10 cellular contexts compared by ENCODE assay signal in the genomic region with DNA sequence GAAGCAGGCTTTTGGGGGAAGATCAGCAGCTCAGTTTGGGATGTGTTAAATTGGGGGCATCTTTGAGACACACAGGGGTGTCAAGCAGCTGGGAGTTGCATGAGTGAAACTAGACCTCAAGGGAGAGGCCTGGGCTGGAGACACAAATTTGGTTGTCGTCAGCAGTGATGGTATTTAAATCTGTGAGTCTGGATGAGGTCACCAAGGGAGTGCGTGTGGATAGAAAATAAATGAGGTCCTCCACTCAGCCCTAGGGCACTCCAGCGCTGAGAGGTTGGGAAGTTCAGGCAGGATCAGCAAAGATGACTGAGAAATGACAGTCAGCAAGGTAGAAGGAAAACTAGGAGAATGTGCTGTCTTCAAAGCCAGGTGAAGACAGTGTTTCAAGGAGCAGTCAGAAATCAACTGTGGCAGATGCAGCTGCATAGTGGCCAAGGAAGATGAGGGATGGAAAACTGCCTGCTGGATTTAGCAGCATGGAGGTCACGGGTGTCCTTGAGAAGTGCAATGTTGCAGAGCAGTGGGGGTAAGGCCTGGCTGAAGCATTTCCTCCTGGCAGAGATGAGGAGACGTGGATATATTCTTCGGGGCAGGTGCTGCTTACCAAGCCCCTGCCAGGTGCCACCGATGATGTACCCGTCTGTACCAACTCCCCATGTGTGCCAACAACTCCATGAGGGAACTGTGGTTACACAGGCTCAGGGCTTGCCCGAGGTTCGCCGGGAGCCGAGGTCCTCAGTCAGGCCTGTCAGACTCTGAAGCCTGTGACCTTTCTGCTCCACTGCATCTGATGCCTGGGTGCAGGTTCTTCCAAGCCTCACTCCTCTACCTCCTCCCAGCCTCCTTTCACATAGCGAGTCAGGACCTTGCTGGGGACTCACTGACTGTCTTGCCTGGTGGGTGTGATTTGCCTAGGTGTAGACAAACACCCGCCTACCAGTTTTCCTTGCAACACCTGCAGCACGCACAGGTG. TPM values are rescaled to one million over a fixed set of nuclear protein-coding genes. Genes with fewer than 3 reads are reported as not detected.
DNase-seq lines count a peak whose midpoint lies in the region; ATAC-seq and TF ChIP-seq lines count a peak whose summit lies in the region.
"Had no signal": no experiment of that assay in that cellular context is flagged by ENCODE, and none has a peak within 500 bp of the region (broad histone marks: within the 10 kb centered on the region; RNA-seq: fewer than 3 reads in every experiment).

No MANE protein-coding gene starts in this region.

- peaks cover 37% of the 10 kb centered on the region for H3K4me1 Mint-ChIP-seq in activated T-helper 1 cell treated with anti-CD3 and anti-CD28 coated beads, Interleukin-12 subunit alpha, Interleukin-12 subunit beta, Interleukin-2, Interleukin-4 antibody, amounts not matched to agents 30 ng/mL and 10 ng/mL and 1 ng/mL, durations not matched to agents 14 hours and 24 hours and 36 hours (ENCODE audit: low read depth)

- H3K4me3 ChIP-seq in IMR-90 (ENCODE audit: insufficient read depth, low read depth, low read length) = no peak overlapping the region
- no peak overlapping the region for H3K4me3 ChIP-seq in fibroblast of the aortic adventitia (ENCODE audit: low read depth, low read length)
- no peak overlapping the region for H3K4me3 ChIP-seq in skeletal muscle satellite cell (ENCODE audit: low read length)

- no peak overlapping the region for H3K4ac ChIP-seq in IMR-90 (ENCODE audit: low read depth, low read length)

- dilution Hi-C loops in IMR-90 (cut with HindIII; ENCODE audit: low sequenced_read_pairs, unreplicated experiment) = no loop called here

- no peak overlapping the region for H3K18ac ChIP-seq in IMR-90 (ENCODE audit: low read depth, low read length)

- H3K4me1 ChIP-seq in IMR-90 (ENCODE audit: control insufficient read depth, insufficient read depth, low read length) (peaks cover 3% of the 10 kb centered on the region), skeletal muscle satellite cell (ENCODE audit: control insufficient read depth, insufficient read depth, low read length) (peaks cover 29% of the 10 kb centered on the region)

- 85% methylated on average over 4 of the region's 15 CpGs; no CpG with 5 or more reads in 1 of the 2 experiments for WGBS in IMR-90 (ENCODE audit: extremely low coverage in 2 of 2, insufficient read length in 1 of 2), 2 experiments

- intact Hi-C loops in IMR-90 (cut with micrococcal nuclease) = no loop called here
- intact Hi-C loops in activated T-helper 1 cell treated with anti-CD3 and anti-CD28 coated beads, Interleukin-12 subunit alpha, Interleukin-12 subunit beta, Interleukin-2, Interleukin-4 antibody, amounts not matched to agents 30 ng/mL and 10 ng/mL and 1 ng/mL, durations not matched to agents 14 hours and 24 hours and 36 hours (cut with micrococcal nuclease) = no loop called here

- no peak overlapping the region for H3K23ac ChIP-seq in IMR-90 (ENCODE audit: low read depth, low read length)

- TF ChIP-seq POLR2A in IMR-90 (IDR thresholded peaks at IDR 0.05; ENCODE audit: low read depth, low read length) = no peak

- CTCF ChIA-PET in IMR-90 (lab: Yijun Ruan, JAX) = interaction anchor here (1.7 kb wide), 1 partner anchor 17 kb away, joined by 3 read pairs; no protein-coding TSS in a partner anchor

- in situ Hi-C loops in IMR-90 (cut with MboI; ENCODE audit: low sequenced_read_pairs) = no loop called here

- ATAC-seq in IMR-90 (ENCODE audit: low read depth) (peak; percentile 64), GM21390 (IDR thresholded peaks at IDR 0.05; ENCODE audit: unreplicated experiment) (no peak)

- no peak overlapping the region for H4K5ac ChIP-seq in IMR-90 (ENCODE audit: low read depth, low read length)

- TF ChIP-seq CTCF in IMR-90 (conservative IDR thresholded peaks at IDR 0.05; ENCODE audit: low read depth, low read length) (no peak), fibroblast of the aortic adventitia (IDR thresholded peaks at IDR 0.05; ENCODE audit: insufficient read depth, low read length) (no peak)

- BruUV-seq in IMR-90 (replicated peaks; lab: Mats Ljungman, UMichigan) = no TSS peak

- no peak overlapping the region for H4K91ac ChIP-seq in IMR-90 (ENCODE audit: insufficient read depth, low read depth, low read length)

- no peak overlapping the region for H2AK5ac ChIP-seq in IMR-90 (ENCODE audit: low read depth, low read length)

- no peak overlapping the region for H4K8ac ChIP-seq in IMR-90 (ENCODE audit: low read depth in 2 of 2, low read length in 2 of 2)

- no peak overlapping the region for H3K4me3 Mint-ChIP-seq in activated T-helper 1 cell treated with anti-CD3 and anti-CD28 coated beads, Interleukin-12 subunit alpha, Interleukin-12 subunit beta, Interleukin-2, Interleukin-4 antibody, amounts not matched to agents 30 ng/mL and 10 ng/mL and 1 ng/mL, durations not matched to agents 14 hours and 24 hours and 36 hours

- H3K9me3 Mint-ChIP-seq in activated T-helper 1 cell treated with anti-CD3 and anti-CD28 coated beads, Interleukin-12 subunit alpha, Interleukin-12 subunit beta, Interleukin-2, Interleukin-4 antibody, amounts not matched to agents 30 ng/mL and 10 ng/mL and 1 ng/mL, durations not matched to agents 14 hours and 24 hours and 36 hours = no peaks in the 10 kb centered on the region

- H3K4me2 ChIP-seq in IMR-90 (ENCODE audit: low read depth, low read length) (no peak overlapping the region), skeletal muscle satellite cell (ENCODE audit: low read length) (peak overlapping the region; percentile 15)

- peaks cover 10 to 59% of the 10 kb centered on the region in 2 experiments; a peak in 3 of 4 replicates for H3K79me1 ChIP-seq in IMR-90 (ENCODE audit: low read depth in 1 of 2, low read length in 2 of 2)

- no peaks in the 10 kb centered on the region for H3K27me3 Mint-ChIP-seq in activated T-helper 1 cell treated with anti-CD3 and anti-CD28 coated beads, Interleukin-12 subunit alpha, Interleukin-12 subunit beta, Interleukin-2, Interleukin-4 antibody, amounts not matched to agents 30 ng/mL and 10 ng/mL and 1 ng/mL, durations not matched to agents 14 hours and 24 hours and 36 hours (ENCODE audit: insufficient read depth)

- H2AFZ ChIP-seq in IMR-90 (replicated peaks; ENCODE audit: low read length, poor library complexity) = no peak overlapping the region

- peaks cover 31% of the 10 kb centered on the region for H3K36me3 Mint-ChIP-seq in activated T-helper 1 cell treated with anti-CD3 and anti-CD28 coated beads, Interleukin-12 subunit alpha, Interleukin-12 subunit beta, Interleukin-2, Interleukin-4 antibody, amounts not matched to agents 30 ng/mL and 10 ng/mL and 1 ng/mL, durations not matched to agents 14 hours and 24 hours and 36 hours (ENCODE audit: low read depth)

- H2BK120ac ChIP-seq in IMR-90 (ENCODE audit: low read depth, low read length) = no peak overlapping the region

- H3K9me1 ChIP-seq in IMR-90 (ENCODE audit: insufficient read depth, low read length) = peaks cover 13% of the 10 kb centered on the region; the same call in 1 of the 2 replicates

- H4K20me1 ChIP-seq in IMR-90 (ENCODE audit: insufficient read depth, low read length) = peaks cover 93% of the 10 kb centered on the region

- no peak overlapping the region for H3K27ac ChIP-seq in IMR-90 (ENCODE audit: insufficient read depth, low read length)

- H3K27me3 ChIP-seq in IMR-90 (ENCODE audit: control insufficient read depth, insufficient read depth, low read length) (no peaks in the 10 kb centered on the region), skeletal muscle satellite cell (ENCODE audit: control insufficient read depth, insufficient read depth, low read length) (no peaks in the 10 kb centered on the region)

- H3K36me3 ChIP-seq in IMR-90 (ENCODE audit: control insufficient read depth, insufficient read depth, low read length) (peaks cover 28% of the 10 kb centered on the region), skeletal muscle satellite cell (ENCODE audit: insufficient read depth, low read length) (peaks cover 57% of the 10 kb centered on the region)

- H2BK5ac ChIP-seq in IMR-90 (ENCODE audit: low read depth, low read length, poor library complexity, severe bottlenecking) = no peak overlapping the region

- peak; percentile 79 for DNase-seq in IMR-90
- DNase-seq in activated T-helper 1 cell treated with anti-CD3 and anti-CD28 coated beads, Interleukin-12 subunit alpha, Interleukin-12 subunit beta, Interleukin-2, Interleukin-4 antibody, amounts not matched to agents 30 ng/mL and 10 ng/mL and 1 ng/mL, durations not matched to agents 14 hours and 24 hours and 36 hours (ENCODE audit: low spot score) = no peak
- peak; percentile 56 for DNase-seq in fibroblast of the aortic adventitia (ENCODE audit: low read depth)
- no peak for DNase-seq in anterior cingulate cortex (lab: John Stamatoyannopoulos, UW)
- DNase-seq in NCI-H2081 treated with DMSO at 0.1 percent for 48 hours (lab: John Stamatoyannopoulos, UW) = no peak
- no peak for DNase-seq in DMS53 (lab: John Stamatoyannopoulos, UW)
- DNase-seq: activated CD4-positive, CD25-positive, alpha-beta regulatory T cell treated with anti-CD3 and anti-CD28 coated beads, Interleukin-2, amount 50 U/mL, for 72 hours; effector memory CD4-positive, alpha-beta T cell had no signal

- H3K56ac ChIP-seq in IMR-90 (ENCODE audit: extremely low read depth, insufficient read depth, low read length) = no peak overlapping the region

- H3K9ac ChIP-seq in IMR-90 (ENCODE audit: low read depth, low read length) (no peak overlapping the region), skeletal muscle satellite cell (ENCODE audit: low read depth, low read length) (peak overlapping the region; percentile 49)

- H2BK20ac ChIP-seq in IMR-90 (ENCODE audit: low read depth, low read length) = no peak overlapping the region

- H2AK9ac ChIP-seq in IMR-90 (replicated peaks; ENCODE audit: low read depth, low read length, poor library complexity) = no peak overlapping the region

- H2BK15ac ChIP-seq in IMR-90 (ENCODE audit: low read depth, low read length) = no peak overlapping the region

- no peak overlapping the region for H3K14ac ChIP-seq in IMR-90 (replicated peaks; ENCODE audit: low read depth, low read length)

- TF ChIP-seq RAD21 in IMR-90 (IDR thresholded peaks at IDR 0.05; ENCODE audit: low read length) = no peak

- peak overlapping the region; percentile 36 for H3K27ac Mint-ChIP-seq in activated T-helper 1 cell treated with anti-CD3 and anti-CD28 coated beads, Interleukin-12 subunit alpha, Interleukin-12 subunit beta, Interleukin-2, Interleukin-4 antibody, amounts not matched to agents 30 ng/mL and 10 ng/mL and 1 ng/mL, durations not matched to agents 14 hours and 24 hours and 36 hours

- POLR2A ChIA-PET in IMR-90 (lab: Charles Lee; ENCODE audit: unreplicated experiment) = no interaction called here

- H3K9me3 ChIP-seq in IMR-90 (ENCODE audit: control insufficient read depth, insufficient read depth, low read length) (no peaks in the 10 kb centered on the region), skeletal muscle satellite cell (replicated peaks; ENCODE audit: low read length) (no peaks in the 10 kb centered on the region)

RNA-seq across cellular contexts. Expression of gene MAP7D1, which starts 11.3 kb away (rescaled TPM):
- total RNA-seq in IMR-90 (2012; rRNA removed) (30.8 and 32.3 TPM in 2 replicates), fibroblast of the aortic adventitia (ENCODE audit: low replicate concordance) (114 and 180 TPM in 2 replicates)
- 81.9 and 83.2 TPM in 2 replicates for polyA plus RNA-seq in IMR-90 (2012; rRNA removed)
- 96.4 and 165 TPM in 2 replicates for polyA plus RNA-seq in IMR-90 (2012; cell fraction: cytosol; rRNA removed)
- polyA plus RNA-seq in IMR-90 (2012; cell fraction: nucleus; rRNA removed; ENCODE audit: low replicate concordance) = 182 and 323 TPM in 2 replicates
- total RNA-seq in activated T-helper 1 cell treated with anti-CD3 and anti-CD28 coated beads, Interleukin-12 subunit alpha, Interleukin-12 subunit beta, Interleukin-2, Interleukin-4 antibody, amounts not matched to agents 30 ng/mL and 10 ng/mL and 1 ng/mL, durations not matched to agents 14 hours and 24 hours and 36 hours = 167 and 169 TPM in 2 replicates
- 94.8 and 187 TPM in 2 replicates for total RNA-seq in skeletal muscle satellite cell (2012; rRNA removed)

RNA-seq across cellular contexts. Expression of gene TRAPPC3, which starts 17.9 kb away (rescaled TPM):
- total RNA-seq in IMR-90 (2012; rRNA removed) = 76.0 and 101 TPM in 2 replicates
- polyA plus RNA-seq in IMR-90 (2012; rRNA removed) = 63.5 and 77.8 TPM in 2 replicates
- 67.3 and 70.8 TPM in 2 replicates for polyA plus RNA-seq in IMR-90 (2012; cell fraction: cytosol; rRNA removed)
- 31.1 and 62.4 TPM in 2 replicates for polyA plus RNA-seq in IMR-90 (2012; cell fraction: nucleus; rRNA removed; ENCODE audit: low replicate concordance)
- total RNA-seq in activated T-helper 1 cell treated with anti-CD3 and anti-CD28 coated beads, Interleukin-12 subunit alpha, Interleukin-12 subunit beta, Interleukin-2, Interleukin-4 antibody, amounts not matched to agents 30 ng/mL and 10 ng/mL and 1 ng/mL, durations not matched to agents 14 hours and 24 hours and 36 hours = 74.2 and 74.4 TPM in 2 replicates
- 80.8 and 102 TPM in 2 replicates for total RNA-seq in fibroblast of the aortic adventitia (ENCODE audit: low replicate concordance)
- total RNA-seq in skeletal muscle satellite cell (2012; rRNA removed) = 78.2 and 95.8 TPM in 2 replicates

RNA-seq across cellular contexts. Expression of gene COL8A2, which starts 42.2 kb away (rescaled TPM):
- total RNA-seq in IMR-90 (2012; rRNA removed) = 0.54 and 0.56 TPM in 2 replicates
- polyA plus RNA-seq in IMR-90 (2012; rRNA removed) = 0.83 and 1.1 TPM in 2 replicates
- 0.82 and 1.6 TPM in 2 replicates for polyA plus RNA-seq in IMR-90 (2012; cell fraction: cytosol; rRNA removed)
- 0.79 and 0.88 TPM in 2 replicates for polyA plus RNA-seq in IMR-90 (2012; cell fraction: nucleus; rRNA removed; ENCODE audit: low replicate concordance)
- total RNA-seq in activated T-helper 1 cell treated with anti-CD3 and anti-CD28 coated beads, Interleukin-12 subunit alpha, Interleukin-12 subunit beta, Interleukin-2, Interleukin-4 antibody, amounts not matched to agents 30 ng/mL and 10 ng/mL and 1 ng/mL, durations not matched to agents 14 hours and 24 hours and 36 hours = 0.08 TPM in 1 of 2 replicates, not detected in the other
- 11.0 and 20.9 TPM in 2 replicates for total RNA-seq in fibroblast of the aortic adventitia (ENCODE audit: low replicate concordance)
- 1.0 and 1.3 TPM in 2 replicates for total RNA-seq in skeletal muscle satellite cell (2012; rRNA removed)

RNA-seq across cellular contexts. Expression of gene THRAP3, which starts 57.0 kb away (rescaled TPM):
- total RNA-seq in IMR-90 (2012; rRNA removed) = 66.5 and 73.9 TPM in 2 replicates
- 48.9 and 60.6 TPM in 2 replicates for polyA plus RNA-seq in IMR-90 (2012; rRNA removed)
- polyA plus RNA-seq in IMR-90 (2012; cell fraction: cytosol; rRNA removed) = 13.2 and 15.1 TPM in 2 replicates
- polyA plus RNA-seq in IMR-90 (2012; cell fraction: nucleus; rRNA removed; ENCODE audit: low replicate concordance) = 11.6 and 41.9 TPM in 2 replicates
- 147 and 154 TPM in 2 replicates for total RNA-seq in activated T-helper 1 cell treated with anti-CD3 and anti-CD28 coated beads, Interleukin-12 subunit alpha, Interleukin-12 subunit beta, Interleukin-2, Interleukin-4 antibody, amounts not matched to agents 30 ng/mL and 10 ng/mL and 1 ng/mL, durations not matched to agents 14 hours and 24 hours and 36 hours
- total RNA-seq in fibroblast of the aortic adventitia (ENCODE audit: low replicate concordance) = 47.8 and 130 TPM in 2 replicates
- 89.2 and 104 TPM in 2 replicates for total RNA-seq in skeletal muscle satellite cell (2012; rRNA removed)

Comparison
In these comparisons a context has a peak if more than half of its experiments do, and no peak if none do; other contexts are left out.
1. DNase-seq: peak in IMR-90 (single experiment) and fibroblast of the aortic adventitia (single experiment); none in activated T-helper 1 cell treated with anti-CD3 and anti-CD28 coated beads, Interleukin-12 subunit alpha, Interleukin-12 subunit beta, Interleukin-2, Interleukin-4 antibody, amounts not matched to agents 30 ng/mL and 10 ng/mL and 1 ng/mL, durations not matched to agents 14 hours and 24 hours and 36 hours (single experiment), anterior cingulate cortex (0 of 58), NCI-H2081 treated with DMSO at 0.1 percent for 48 hours (single experiment) and DMS53 (single experiment).